ENCODE assay signal across 9 cellular contexts in genomic region chr7:33895025-33895804, GRCh38. TPM values are rescaled to one million over a fixed set of nuclear protein-coding genes. Genes with fewer than 3 reads are reported as not detected.
A peak's percentile ranks its signal among the peaks of the same experiment; 100 is the strongest.
DNase-seq lines count a peak whose midpoint lies in the region; ATAC-seq, FAIRE-seq and TF ChIP-seq lines count a peak whose summit lies in the region.
"Had no signal": no experiment of that assay in that cellular context is flagged by ENCODE, and none has a peak within 500 bp of the region (broad histone marks: within the 10 kb centered on the region; RNA-seq: fewer than 3 reads in every experiment).

No MANE protein-coding gene starts in this region.

- H2AFZ ChIP-seq in hepatocyte = no peak overlapping the region

- H3K27me3 ChIP-seq in ascending aorta (no peaks in the 10 kb centered on the region), hepatocyte (peaks cover 15% of the 10 kb centered on the region), small intestine (ENCODE audit: control insufficient read depth in 2 of 2, insufficient read depth in 2 of 2, low read length in 2 of 2) (no peaks in the 10 kb centered on the region)
- H3K27me3 ChIP-seq: BLaER1 treated with 17β-estradiol and CSF1 and Interleukin-3, amounts not matched to agents 10 nM and 100 nM had no signal

- no peaks in the 10 kb centered on the region for H3K9me2 ChIP-seq in hepatocyte (replicated peaks; ENCODE audit: insufficient read depth)

- H3K36me3 ChIP-seq in ascending aorta (no peaks in the 10 kb centered on the region), hepatocyte (replicated peaks; ENCODE audit: insufficient read depth, low read depth) (no peaks in the 10 kb centered on the region), small intestine (ENCODE audit: control insufficient read depth in 2 of 2, insufficient read depth in 2 of 2, low read length in 2 of 2) (no peaks in the 10 kb centered on the region)
- H3K36me3 ChIP-seq: BLaER1 treated with 17β-estradiol and CSF1 and Interleukin-3, amounts not matched to agents 10 nM and 100 nM had no signal

- FAIRE-seq in small intestine (lab: Jason Lieb, UNC) = no peak

- ATAC-seq in HG02852 (IDR thresholded peaks at IDR 0.05; ENCODE audit: unreplicated experiment) = peak; percentile 99

- H3K79me2 ChIP-seq in hepatocyte = no peaks in the 10 kb centered on the region

- H3K9me3 ChIP-seq in ascending aorta = no peaks in the 10 kb centered on the region
- no peaks in the 10 kb centered on the region for H3K9me3 ChIP-seq in hepatocyte (ENCODE audit: low read depth)
- H3K9me3 ChIP-seq in small intestine (ENCODE audit: control insufficient read depth, low read depth) = no peaks in the 10 kb centered on the region
- H3K9me3 ChIP-seq: BLaER1 treated with 17β-estradiol and CSF1 and Interleukin-3, amounts not matched to agents 10 nM and 100 nM had no signal

- H3K4me1 ChIP-seq in ascending aorta (no peaks in the 10 kb centered on the region), hepatocyte (ENCODE audit: insufficient read depth) (no peaks in the 10 kb centered on the region), small intestine (ENCODE audit: control insufficient read depth in 2 of 2, insufficient read depth in 1 of 2, low read depth in 1 of 2, low read length in 1 of 2) (no peaks in the 10 kb centered on the region)

- no peaks in the 10 kb centered on the region for H4K20me1 ChIP-seq in hepatocyte (ENCODE audit: insufficient read depth, poor library complexity, severe bottlenecking)
- H4K20me1 ChIP-seq: BLaER1 treated with 17β-estradiol and CSF1 and Interleukin-3, amounts not matched to agents 10 nM and 100 nM had no signal

- peak; percentile 64 to 87 (median 85) for TF ChIP-seq CTCF in ascending aorta (IDR thresholded peaks at IDR 0.05)
- TF ChIP-seq CTCF in hepatocyte (IDR thresholded peaks at IDR 0.05; ENCODE audit: poor library complexity) = peak; percentile 81

- intact Hi-C loops in ascending aorta (cut with DNase I) = loop anchor here (1.0 to 5.0 kb wide), 4 partner anchors 38 to 653 kb away; no protein-coding TSS in a partner anchor

- 24% methylated on average over 17 of the region's 17 CpGs for WGBS in hepatocyte (ENCODE audit: low lambda C conversion rate, missing lambda C conversion rate)
- 20 to 24% (median 22%) methylated on average over 17 of the region's 17 CpGs for WGBS in small intestine, 3 donors

- DNase-seq in NCI-H187 (lab: John Stamatoyannopoulos, UW) = peak; percentile 11 to 58
- no peak for DNase-seq in NCI-H187 treated with DMSO at 0.1 percent for 48 hours (lab: John Stamatoyannopoulos, UW)
- DNase-seq in NCI-H1694 treated with DMSO at 0.1 percent for 48 hours (lab: John Stamatoyannopoulos, UW) = peak; percentile 56
- peak; percentile 52 for DNase-seq in T1000 (lab: John Stamatoyannopoulos, UW)
- peak; percentile 36 to 92 for DNase-seq in ascending aorta (ENCODE audit: low spot score in 2 of 2)
- peak; percentile 89 for DNase-seq in hepatocyte (ENCODE audit: low spot score)
- DNase-seq in small intestine = peak; percentile 71

- H3K4me3 ChIP-seq in ascending aorta (no peak overlapping the region), hepatocyte (no peak overlapping the region), small intestine (ENCODE audit: low read depth in 1 of 2, low read length in 2 of 2) (no peak overlapping the region)
- H3K4me3 ChIP-seq: BLaER1 treated with 17β-estradiol and CSF1 and Interleukin-3, amounts not matched to agents 10 nM and 100 nM had no signal

- H3K4me2 ChIP-seq in hepatocyte = no peak overlapping the region

- H3K27ac ChIP-seq in ascending aorta (no peak overlapping the region), hepatocyte (no peak overlapping the region), small intestine (ENCODE audit: low read depth in 1 of 2, low read length in 1 of 2) (no peak overlapping the region)
- H3K27ac ChIP-seq: BLaER1 treated with 17β-estradiol and CSF1 and Interleukin-3, amounts not matched to agents 10 nM and 100 nM had no signal

RNA-seq across cellular contexts. Expression of gene BMPER, which starts 10.1 kb away (rescaled TPM):
- total RNA-seq in ascending aorta = not detected
- total RNA-seq in hepatocyte = 3.8 and 6.3 TPM in 2 replicates
- 4.4 and 4.5 TPM in 2 replicates for polyA plus RNA-seq in hepatocyte
- polyA plus RNA-seq in small intestine = 1 to 10 TPM in 2 of 3 donors, not detected in 1; 1.1 to 1.2 TPM
